Comparison of ENCODE assay signal across 6 cellular contexts in the genomic region with DNA sequence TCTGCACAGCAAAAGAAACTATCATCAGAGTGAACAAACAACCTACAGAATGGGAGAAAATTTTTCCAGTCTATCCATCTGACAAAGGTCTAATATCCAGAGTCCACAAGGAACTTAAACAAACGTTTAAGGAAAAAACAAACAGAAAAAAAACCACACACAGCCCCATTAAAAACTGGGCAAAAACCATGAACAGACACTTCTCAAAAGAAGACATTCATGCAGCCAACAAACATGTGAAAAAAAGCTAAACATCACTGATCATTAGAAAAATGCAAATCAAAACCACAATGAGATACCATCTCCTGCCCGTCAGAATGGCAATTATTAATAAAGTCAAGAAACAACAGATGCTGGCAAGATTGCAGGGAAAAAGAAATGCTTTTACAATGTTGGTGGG. TPM values are rescaled to one million over a fixed set of nuclear protein-coding genes. Genes with fewer than 3 reads are reported as not detected.
"Had no signal": no experiment of that assay in that cellular context is flagged by ENCODE, and none has a peak within 500 bp of the region (broad histone marks: within the 10 kb centered on the region; RNA-seq: fewer than 3 reads in every experiment).

No MANE protein-coding gene starts in this region.

RNA-seq across cellular contexts. Expression of a gene that starts 16.6 kb away (rescaled TPM):
- total RNA-seq: mammary epithelial cell, progenitor cell of endocrine pancreas, pulmonary artery endothelial cell, renal cortical epithelial cell, smooth muscle cell had no signal
- polyA plus RNA-seq: mammary epithelial cell, neural cell, smooth muscle cell had no signal

RNA-seq across cellular contexts. Expression of a gene that starts 39.7 kb away (rescaled TPM):
- total RNA-seq: mammary epithelial cell, progenitor cell of endocrine pancreas, pulmonary artery endothelial cell, renal cortical epithelial cell, smooth muscle cell had no signal
- polyA plus RNA-seq: mammary epithelial cell, neural cell, smooth muscle cell had no signal
